10 cellular contexts compared by ENCODE assay signal in the genomic region with DNA sequence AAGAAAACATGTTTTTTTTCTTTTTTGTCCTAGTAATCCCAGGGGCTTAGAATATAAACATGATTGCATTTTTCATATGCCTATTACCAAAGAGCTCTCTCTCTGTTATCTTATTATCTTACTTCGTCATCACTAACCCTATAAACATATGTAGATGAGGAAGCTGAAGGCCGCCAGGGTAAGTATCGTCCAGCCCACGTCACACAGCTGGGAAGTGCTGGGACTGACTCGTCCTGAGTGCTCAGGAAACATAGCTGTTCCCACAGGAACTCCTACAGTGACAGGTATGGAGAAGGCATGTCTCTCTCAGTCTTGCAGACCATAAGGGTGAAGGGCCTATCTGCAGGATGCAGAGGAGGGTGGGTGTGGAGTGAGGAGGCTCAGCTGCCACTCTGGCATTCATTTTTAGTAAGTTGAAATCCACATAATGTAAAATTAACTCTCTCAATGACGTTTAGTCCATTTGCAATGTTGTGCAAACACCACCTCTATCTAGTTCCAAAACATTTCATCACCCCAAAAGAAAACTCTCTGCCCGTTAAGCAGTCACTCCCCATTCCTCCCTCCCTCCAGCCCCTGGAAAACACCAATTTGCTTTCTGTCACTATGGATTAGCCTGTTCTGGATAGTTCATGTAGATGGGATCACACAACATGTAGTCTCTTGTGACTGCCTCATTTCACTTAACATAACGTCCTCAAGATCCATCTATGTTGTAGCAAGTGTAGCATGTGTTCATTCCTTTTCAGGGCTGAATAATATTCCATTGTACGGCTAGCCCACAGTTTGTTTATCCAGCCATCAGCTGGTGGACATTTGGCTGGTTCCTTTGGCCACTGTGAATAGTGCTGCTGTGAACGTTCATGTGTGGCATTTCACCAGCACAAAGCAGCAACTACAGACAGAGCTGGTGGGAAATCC.
DNase-seq lines count a peak whose midpoint lies in the region; ATAC-seq, FAIRE-seq and TF ChIP-seq lines count a peak whose summit lies in the region.
"Had no signal": no experiment of that assay in that cellular context is flagged by ENCODE, and none has a peak within 500 bp of the region (broad histone marks: within the 10 kb centered on the region; RNA-seq: fewer than 3 reads in every experiment).

No MANE protein-coding gene starts in this region.

- intact Hi-C loops in PC-9 (cut with micrococcal nuclease; ENCODE audit: unreplicated experiment), result no loop called here
- intact Hi-C loops in endothelial cell of umbilical vein (cut with micrococcal nuclease), result no loop called here

- no peak overlapping the region for H2BK15ac ChIP-seq in mesenchymal stem cell (ENCODE audit: low read depth, poor library complexity, severe bottlenecking)

- no peak overlapping the region for H4K91ac ChIP-seq in mesenchymal stem cell (ENCODE audit: low read length)

- no peak overlapping the region for H4K8ac ChIP-seq in mesenchymal stem cell (ENCODE audit: low read length)

- H3K14ac ChIP-seq in mesenchymal stem cell (ENCODE audit: low read length in 2 of 2), result no peak overlapping the region

- no peak overlapping the region for H3K18ac ChIP-seq in mesenchymal stem cell (ENCODE audit: low read depth in 1 of 2, low read length in 2 of 2)

- TF ChIP-seq POLR2A in endothelial cell of umbilical vein (IDR thresholded peaks at IDR 0.05; ENCODE audit: low read depth, low read length), result no peak

- WGBS in mesenchymal stem cell, result 46% methylated on average over 10 of the region's 10 CpGs

- H3K9ac ChIP-seq in endothelial cell of umbilical vein (replicated peaks; ENCODE audit: extremely low read depth, insufficient read depth, low read length) (peak overlapping the region; percentile 96), mesenchymal stem cell (ENCODE audit: low read length) (peak overlapping the region; percentile 63)
- H3K9ac ChIP-seq: KMS-11 had no signal

- H2BK120ac ChIP-seq in mesenchymal stem cell (ENCODE audit: low read depth, low read length), result no peak overlapping the region

- H2AFZ ChIP-seq in PC-9, result no peak overlapping the region
- H2AFZ ChIP-seq in endothelial cell of umbilical vein (ENCODE audit: low read depth, low read length), result no peak overlapping the region
- H2AFZ ChIP-seq in mesenchymal stem cell (ENCODE audit: low read depth, low read length), result no peak overlapping the region

- no peak overlapping the region for H3K4ac ChIP-seq in mesenchymal stem cell (ENCODE audit: low read depth in 1 of 2, low read length in 2 of 2)

- H3K9me3 ChIP-seq in PC-9 (ENCODE audit: insufficient read depth, low read depth) (no peaks in the 10 kb centered on the region), endothelial cell of umbilical vein (replicated peaks; ENCODE audit: control insufficient read depth, insufficient read depth, low read length) (no peaks in the 10 kb centered on the region), mesenchymal stem cell (ENCODE audit: control insufficient read depth, low read length) (peaks cover 5% of the 10 kb centered on the region)
- H3K9me3 ChIP-seq: pancreas had no signal

- POLR2A ChIA-PET in PC-9 (lab: Charles Lee; ENCODE audit: unreplicated experiment) (interaction anchor here (0.5 kb wide), 1 partner anchor 93 kb away, joined by 3 read pairs; no protein-coding TSS in a partner anchor), endothelial cell of umbilical vein (lab: Charles Lee) (interaction anchor here (0.6 kb wide), 1 partner anchor 24 kb away, joined by 3 read pairs; no protein-coding TSS in a partner anchor)

- H3K4me3 ChIP-seq in PC-9 (no peak overlapping the region), endothelial cell of umbilical vein (replicated peaks in 1 of 3; ENCODE audit: insufficient read depth in 1 of 3, low read depth in 1 of 3, low read length in 3 of 3) (no peak overlapping the region), mesenchymal stem cell (ENCODE audit: insufficient read depth in 1 of 2, low read depth in 1 of 2, low read length in 2 of 2) (no peak overlapping the region)
- H3K4me3 ChIP-seq: pancreas had no signal

- no peak overlapping the region for H2AK5ac ChIP-seq in mesenchymal stem cell (ENCODE audit: low read length, severe bottlenecking)

- H3F3A ChIP-seq in PC-9 (ENCODE audit: insufficient read depth, low read depth), result no peaks in the 10 kb centered on the region

- dilution Hi-C loops in endothelial cell of umbilical vein (cut with MboI; ENCODE audit: extremely low pct_ligation_motif_present, low sequenced_read_pairs), result no loop called here

- H2BK5ac ChIP-seq in mesenchymal stem cell (ENCODE audit: low read depth, low read length, poor library complexity, severe bottlenecking), result no peak overlapping the region

- no peaks in the 10 kb centered on the region for H3K36me3 ChIP-seq in PC-9 (ENCODE audit: low read depth)
- H3K36me3 ChIP-seq in endothelial cell of umbilical vein (ENCODE audit: control insufficient read depth in 2 of 2, extremely low read depth in 1 of 2, insufficient read depth in 2 of 2, low read length in 2 of 2), result no peaks in the 10 kb centered on the region
- H3K36me3 ChIP-seq in mesenchymal stem cell (ENCODE audit: control insufficient read depth in 1 of 2, insufficient read depth in 2 of 2, low read depth in 1 of 2, low read length in 2 of 2), result peaks cover 0 to 17% of the 10 kb centered on the region in 2 experiments
- H3K36me3 ChIP-seq: pancreas had no signal

- CTCF ChIA-PET in PC-9 (lab: Charles Lee), result interaction anchor here (0.6 kb wide), 1 partner anchor 42 kb away, joined by 8 read pairs; no protein-coding TSS in a partner anchor
- CTCF ChIA-PET in endothelial cell of umbilical vein (lab: Charles Lee), result interaction anchor here (0.6 to 4.0 kb wide), 13 partner anchors 8 to 114 kb away, joined by 3 to 35 read pairs (median 6); partner anchors contain the start of gene EVA1C

- no peaks in the 10 kb centered on the region for H3K9me1 ChIP-seq in endothelial cell of umbilical vein (replicated peaks; ENCODE audit: control insufficient read depth, extremely low read depth, insufficient read depth, low read length)

- H4K20me1 ChIP-seq in PC-9 (ENCODE audit: insufficient read depth) (no peaks in the 10 kb centered on the region), endothelial cell of umbilical vein (replicated peaks; ENCODE audit: control insufficient read depth, extremely low read depth, insufficient read depth, low read length) (no peaks in the 10 kb centered on the region)

- H3K27me3 ChIP-seq in PC-9 (ENCODE audit: insufficient read depth, low read depth) (no peaks in the 10 kb centered on the region), endothelial cell of umbilical vein (ENCODE audit: control insufficient read depth in 2 of 2, insufficient read depth in 2 of 2, low read length in 2 of 2) (no peaks in the 10 kb centered on the region), mesenchymal stem cell (ENCODE audit: control insufficient read depth in 1 of 2, insufficient read depth in 1 of 2, low read length in 2 of 2) (no peaks in the 10 kb centered on the region)
- H3K27me3 ChIP-seq: pancreas had no signal

- H3K4me1 ChIP-seq in PC-9 (replicated peaks; ENCODE audit: insufficient read depth) (no peaks in the 10 kb centered on the region), endothelial cell of umbilical vein (ENCODE audit: control insufficient read depth, extremely low read depth, insufficient read depth, low read length) (peaks cover 44% of the 10 kb centered on the region), mesenchymal stem cell (ENCODE audit: control insufficient read depth, insufficient read depth, low read depth, low read length) (peaks cover 3% of the 10 kb centered on the region)

- ATAC-seq in GM21723 (IDR thresholded peaks at IDR 0.05; ENCODE audit: unreplicated experiment), result no peak

- H3K4me2 ChIP-seq in PC-9 (no peak overlapping the region), endothelial cell of umbilical vein (ENCODE audit: insufficient read depth, low read length) (peak overlapping the region; percentile 60), mesenchymal stem cell (ENCODE audit: low read length, poor library complexity, severe bottlenecking) (no peak overlapping the region)
- H3K4me2 ChIP-seq: KMS-11 had no signal

- no peaks in the 10 kb centered on the region for H3K79me2 ChIP-seq in PC-9 (ENCODE audit: low read depth)
- H3K79me2 ChIP-seq in endothelial cell of umbilical vein (ENCODE audit: control insufficient read depth, insufficient read depth, low read length), result no peaks in the 10 kb centered on the region

- H3K27ac ChIP-seq in PC-9 (no peak overlapping the region), endothelial cell of umbilical vein (ENCODE audit: insufficient read depth, low read depth, low read length) (peak overlapping the region; percentile 99), mesenchymal stem cell (ENCODE audit: low read length, poor library complexity, severe bottlenecking) (no peak overlapping the region)
- H3K27ac ChIP-seq: KMS-11, pancreas had no signal

- no peak overlapping the region for H3K23ac ChIP-seq in mesenchymal stem cell (ENCODE audit: low read length in 2 of 2)

- TF ChIP-seq CTCF in PC-9 (conservative IDR thresholded peaks at IDR 0.05) (no peak), endothelial cell of umbilical vein (IDR thresholded peaks at IDR 0.05; ENCODE audit: extremely low read depth in 1 of 2, insufficient read depth in 1 of 2, low read depth in 1 of 2, low read length in 2 of 2) (no peak)

- no peaks in the 10 kb centered on the region for H3K9me2 ChIP-seq in PC-9 (ENCODE audit: insufficient read depth)

- H2BK12ac ChIP-seq in mesenchymal stem cell (ENCODE audit: low read length in 2 of 2), result no peak overlapping the region

- H3K79me1 ChIP-seq in mesenchymal stem cell (replicated peaks; ENCODE audit: low read length, poor library complexity, severe bottlenecking), result no peaks in the 10 kb centered on the region

- BruUV-seq in PC-9 (replicated peaks; lab: Mats Ljungman, UMichigan) (no TSS peak), endothelial cell of umbilical vein (replicated peaks; lab: Mats Ljungman, UMichigan) (no TSS peak)

- peak; percentile 81 for FAIRE-seq in endothelial cell of umbilical vein (lab: Jason Lieb, UNC)
- FAIRE-seq: pancreas had no signal

- peak; percentile 96 for DNase-seq in ELR (ENCODE audit: low read depth)
- DNase-seq in PC-9, result peak; percentile 20 to 63
- peak; percentile 94 for DNase-seq in endothelial cell of umbilical vein (ENCODE audit: low read depth, low spot score)
- peak; percentile 85 for DNase-seq in mesenchymal stem cell
- DNase-seq in AG08395 (ENCODE audit: low spot score), result no peak
- no peak for DNase-seq in iPS-NIHi7 (ENCODE audit: extremely low spot score)
- no peak for DNase-seq in NCI-H446 treated with DMSO at 0.1 percent for 48 hours (lab: John Stamatoyannopoulos, UW)
- DNase-seq: pancreas had no signal

TF ChIP-seq in endothelial cell of umbilical vein, 7 proteins besides CTCF, POLR2A, EP300 and RAD21 (continues in another document):
- no peak for TF ChIP-seq EZH2 (IDR thresholded peaks at IDR 0.05; ENCODE audit: borderline replicate concordance, low read depth, low read length, severe bottlenecking)
- TF ChIP-seq MYC (IDR thresholded peaks at IDR 0.05; ENCODE audit: low read depth, low read length), result no peak
- peak; percentile 91 for TF ChIP-seq GATA2 (IDR thresholded peaks at IDR 0.05; ENCODE audit: insufficient read depth, insufficient read length, low read depth, low read length)
- TF ChIP-seq MAX (IDR thresholded peaks at IDR 0.05; ENCODE audit: insufficient read depth, insufficient read length), result no peak

Comparison
In these comparisons a context has a peak if more than half of its experiments do, and no peak if none do; other contexts are left out.
1. DNase-seq: peak in ELR (single experiment), PC-9 (2 of 2), endothelial cell of umbilical vein (single experiment) and mesenchymal stem cell (single experiment); none in AG08395 (single experiment), iPS-NIHi7 (single experiment) and NCI-H446 treated with DMSO at 0.1 percent for 48 hours (single experiment).